8 cellular contexts compared by ENCODE assay signal in the genomic region with DNA sequence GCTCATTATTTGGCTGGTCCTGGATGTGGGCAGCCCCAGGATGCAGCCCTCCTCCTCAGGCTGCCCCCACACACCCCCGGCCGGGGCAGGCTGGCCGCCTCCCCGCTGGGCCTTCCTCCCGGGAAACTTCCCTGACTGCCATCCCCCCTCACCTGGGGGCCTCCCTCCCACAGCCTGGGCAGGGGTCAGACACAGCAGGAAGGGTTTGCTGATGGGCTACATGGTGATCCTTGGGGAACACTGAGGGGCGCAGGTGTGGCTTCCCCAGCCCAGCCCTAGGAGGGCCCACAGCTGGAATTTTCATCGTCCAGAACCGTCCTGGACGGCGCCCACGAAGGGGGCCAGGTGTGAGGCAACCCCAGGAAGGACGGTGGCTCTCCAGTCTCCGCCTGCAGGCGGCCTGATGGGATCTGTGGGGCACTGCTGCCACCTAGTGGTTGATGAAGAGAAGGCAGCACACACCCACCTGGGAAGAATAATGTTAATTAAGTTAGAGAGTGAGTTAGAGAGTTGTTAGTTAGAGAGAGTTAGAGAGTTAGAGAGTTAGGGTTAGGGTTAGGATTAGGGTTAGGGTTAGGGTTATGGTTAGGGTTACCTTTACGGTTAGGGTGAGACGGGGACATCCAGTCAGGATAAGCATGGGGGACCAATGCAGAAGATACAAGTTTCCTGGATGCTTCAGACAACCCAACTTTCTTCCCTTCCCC.
DNase-seq lines count a peak whose midpoint lies in the region; ATAC-seq, FAIRE-seq and TF ChIP-seq lines count a peak whose summit lies in the region.

No MANE protein-coding gene starts in this region.

- CTCF ChIA-PET in K562 (lab: Yijun Ruan, JAX; ENCODE audit: low intra/inter-chr PET ratio), result interaction anchor here (0.6 to 0.7 kb wide), 2 partner anchors 734 to 741 kb away, joined by 3 read pairs; no protein-coding TSS in a partner anchor

- H3K4me2 ChIP-seq in K562 (ENCODE audit: insufficient read depth, low read length), result no peak overlapping the region

- TF ChIP-seq CTCF in GM13976 (IDR thresholded peaks at IDR 0.05; ENCODE audit: borderline replicate concordance, control extremely low read depth, extremely low read depth, insufficient read depth, missing control alignments), result peak; percentile 88
- peak; percentile 90 for TF ChIP-seq CTCF in VCaP (conservative IDR thresholded peaks at IDR 0.05)
- peak; percentile 88 to 98 (median 96) for TF ChIP-seq CTCF in K562 (IDR thresholded peaks at IDR 0.05 in 2 of 3, conservative IDR thresholded peaks at IDR 0.05 in 1 of 3; ENCODE audit: insufficient read depth in 2 of 3, low read depth in 1 of 3, low read length in 3 of 3)

- H3K79me2 ChIP-seq in K562 (ENCODE audit: control insufficient read depth, insufficient read depth, low read length), result no peaks in the 10 kb centered on the region

- peaks cover 0 to 7% of the 10 kb centered on the region in 2 experiments; a peak in 2 of 5 replicates for H3K4me1 ChIP-seq in K562 (replicated peaks in 1 of 2; ENCODE audit: control insufficient read depth in 2 of 2, insufficient read depth in 2 of 2, low read length in 2 of 2)

- H3K36me3 ChIP-seq in K562 (ENCODE audit: control insufficient read depth, insufficient read depth, low read length), result no peaks in the 10 kb centered on the region

- H3K27me3 ChIP-seq in K562 (ENCODE audit: control insufficient read depth in 2 of 2, insufficient read depth in 2 of 2, low read length in 2 of 2), result peaks cover 0 to 12% of the 10 kb centered on the region in 2 experiments; a peak in 3 of 5 replicates

- TF ChIP-seq RAD21 in K562 (CRISPR knock-in tag; conservative IDR thresholded peaks at IDR 0.05 in 1 of 2, IDR thresholded peaks at IDR 0.05 in 1 of 2), result peak; percentile 72 to 86

- no peak overlapping the region for H3K4me3 ChIP-seq in K562

- BruUV-seq in K562 (replicated peaks; lab: Mats Ljungman, UMichigan), result no TSS peak

- peak; percentile 88 for ATAC-seq in K562
- ATAC-seq in GM19452 (IDR thresholded peaks at IDR 0.05; ENCODE audit: unreplicated experiment), result no peak
- ATAC-seq in GM21723 (IDR thresholded peaks at IDR 0.05; ENCODE audit: unreplicated experiment), result no peak

- in situ Hi-C loops in GM13976 (cut with MboI; ENCODE audit: low sequenced_read_pairs, unreplicated experiment) (loop anchor here (25.0 kb wide), 1 partner anchor 639 kb away; no protein-coding TSS in a partner anchor), K562 (cut with MboI) (loop anchor here (10.0 kb wide), 3 partner anchors 551 to 1231 kb away; no protein-coding TSS in a partner anchor)

- WGBS in K562 (ENCODE audit: insufficient coverage, low coverage, missing lambda C conversion rate), result 0% methylated on average over 15 of the region's 16 CpGs

- TF ChIP-seq POLR2A in K562 (conservative IDR thresholded peaks at IDR 0.05), result no peak

- H3K27ac ChIP-seq in VCaP (no peak overlapping the region), K562 (ENCODE audit: extremely low read depth, low read depth, low read length) (no peak overlapping the region)

- H2AFZ ChIP-seq in K562 (ENCODE audit: low read depth, low read length), result no peak overlapping the region

- H3K9me3 ChIP-seq in K562 (replicated peaks; ENCODE audit: control insufficient read depth, insufficient read depth, low read depth, low read length), result no peaks in the 10 kb centered on the region

- no peak overlapping the region for H3K9ac ChIP-seq in K562 (ENCODE audit: insufficient read depth in 1 of 2, low read depth in 2 of 2, low read length in 2 of 2)

- DNase-seq in GM13976 (ENCODE audit: low spot score) (peak; percentile 89), NCI-H1930 (lab: John Stamatoyannopoulos, UW) (peak; percentile 54 to 61), K562 (ENCODE audit: extremely low read depth in 1 of 4, low spot score in 3 of 4) (peak; percentile 70 to 81 (median 76)), iPS-NIHi11 (ENCODE audit: low spot score) (peak; percentile 85)
- peak; percentile 73 for DNase-seq in stimulated activated CD4-positive, alpha-beta T cell treated with anti-CD3 and anti-CD28 coated beads, Interleukin-12 subunit alpha, Interleukin-12 subunit beta, amount 100 ng/mL, for 4 hours

- TF ChIP-seq EP300 in K562 (IDR thresholded peaks at IDR 0.05; ENCODE audit: low read length), result no peak

- H4K20me1 ChIP-seq in K562 (replicated peaks; ENCODE audit: control insufficient read depth, insufficient read depth, low read length), result no peaks in the 10 kb centered on the region; the same call in 1 of the 2 replicates

- intact Hi-C loops in K562 (cut with micrococcal nuclease), result loop anchor here (5.0 to 10.0 kb wide), 4 partner anchors 541 to 1239 kb away; no protein-coding TSS in a partner anchor

- peak; percentile 92 for FAIRE-seq in K562 (lab: Jason Lieb, UNC)

- H3K9me1 ChIP-seq in K562 (ENCODE audit: control insufficient read depth, insufficient read depth, low read length), result no peaks in the 10 kb centered on the region

- POLR2A ChIA-PET in K562 (lab: Yijun Ruan, JAX), result interaction anchor here (0.6 to 0.7 kb wide), 4 partner anchors 60 to 638 kb away, joined by 3 to 4 read pairs (median 4); no protein-coding TSS in a partner anchor

TF ChIP-seq in K562, 482 proteins besides CTCF, POLR2A, EP300 and RAD21 (continues in another document):
- TF ChIP-seq CEBPG (CRISPR knock-in tag; IDR thresholded peaks at IDR 0.05) (no peak), CEBPG (tag; conservative IDR thresholded peaks at IDR 0.05 in 1 of 2, IDR thresholded peaks at IDR 0.05 in 1 of 2) (peak in 1 of 2 experiments; percentile 39; a peak in 1 of 4 replicates), PCBP1 (IDR thresholded peaks at IDR 0.05; ENCODE audit: low read depth, low read length, poor library complexity, severe bottlenecking) (no peak), POLR3G (IDR thresholded peaks at IDR 0.05; ENCODE audit: extremely low read depth, insufficient read length, insufficient replicate concordance) (no peak), STAG1 (CRISPR knock-in tag; IDR thresholded peaks at IDR 0.05; ENCODE audit: borderline replicate concordance) (peak; percentile 96), ZNF384 (IDR thresholded peaks at IDR 0.05; ENCODE audit: low read depth, low read length) (no peak), CC2D1A (IDR thresholded peaks at IDR 0.05) (peak; percentile 43; the same call in 1 of the 2 replicates), GATAD2B (IDR thresholded peaks at IDR 0.05; ENCODE audit: borderline replicate concordance) (no peak), MED1 (CRISPR knock-in tag; IDR thresholded peaks at IDR 0.05; ENCODE audit: borderline replicate concordance) (no peak), MCM7 (IDR thresholded peaks at IDR 0.05) (no peak), ZNF785 (CRISPR knock-in tag; IDR thresholded peaks at IDR 0.05) (no peak), RBM22 (IDR thresholded peaks at IDR 0.05; ENCODE audit: low read depth, low read length, poor library complexity, severe bottlenecking) (no peak), NEUROD1 (IDR thresholded peaks at IDR 0.05; ENCODE audit: borderline replicate concordance, low read depth, low read length, partially characterized antibody) (no peak)
- TF ChIP-seq, protein P1, sequence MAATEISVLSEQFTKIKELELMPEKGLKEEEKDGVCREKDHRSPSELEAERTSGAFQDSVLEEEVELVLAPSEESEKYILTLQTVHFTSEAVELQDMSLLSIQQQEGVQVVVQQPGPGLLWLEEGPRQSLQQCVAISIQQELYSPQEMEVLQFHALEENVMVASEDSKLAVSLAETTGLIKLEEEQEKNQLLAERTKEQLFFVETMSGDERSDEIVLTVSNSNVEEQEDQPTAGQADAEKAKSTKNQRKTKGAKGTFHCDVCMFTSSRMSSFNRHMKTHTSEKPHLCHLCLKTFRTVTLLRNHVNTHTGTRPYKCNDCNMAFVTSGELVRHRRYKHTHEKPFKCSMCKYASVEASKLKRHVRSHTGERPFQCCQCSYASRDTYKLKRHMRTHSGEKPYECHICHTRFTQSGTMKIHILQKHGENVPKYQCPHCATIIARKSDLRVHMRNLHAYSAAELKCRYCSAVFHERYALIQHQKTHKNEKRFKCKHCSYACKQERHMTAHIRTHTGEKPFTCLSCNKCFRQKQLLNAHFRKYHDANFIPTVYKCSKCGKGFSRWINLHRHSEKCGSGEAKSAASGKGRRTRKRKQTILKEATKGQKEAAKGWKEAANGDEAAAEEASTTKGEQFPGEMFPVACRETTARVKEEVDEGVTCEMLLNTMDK (IDR thresholded peaks at IDR 0.05; ENCODE audit: borderline replicate concordance, insufficient read depth, low read depth, low read length, poor library complexity, severe bottlenecking), result peak; percentile 8
- TF ChIP-seq, protein P2, sequence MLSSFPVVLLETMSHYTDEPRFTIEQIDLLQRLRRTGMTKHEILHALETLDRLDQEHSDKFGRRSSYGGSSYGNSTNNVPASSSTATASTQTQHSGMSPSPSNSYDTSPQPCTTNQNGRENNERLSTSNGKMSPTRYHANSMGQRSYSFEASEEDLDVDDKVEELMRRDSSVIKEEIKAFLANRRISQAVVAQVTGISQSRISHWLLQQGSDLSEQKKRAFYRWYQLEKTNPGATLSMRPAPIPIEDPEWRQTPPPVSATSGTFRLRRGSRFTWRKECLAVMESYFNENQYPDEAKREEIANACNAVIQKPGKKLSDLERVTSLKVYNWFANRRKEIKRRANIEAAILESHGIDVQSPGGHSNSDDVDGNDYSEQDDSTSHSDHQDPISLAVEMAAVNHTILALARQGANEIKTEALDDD (IDR thresholded peaks at IDR 0.05), result peak; percentile 57; the same call in 1 of the 2 replicates
- TF ChIP-seq, protein P3, sequence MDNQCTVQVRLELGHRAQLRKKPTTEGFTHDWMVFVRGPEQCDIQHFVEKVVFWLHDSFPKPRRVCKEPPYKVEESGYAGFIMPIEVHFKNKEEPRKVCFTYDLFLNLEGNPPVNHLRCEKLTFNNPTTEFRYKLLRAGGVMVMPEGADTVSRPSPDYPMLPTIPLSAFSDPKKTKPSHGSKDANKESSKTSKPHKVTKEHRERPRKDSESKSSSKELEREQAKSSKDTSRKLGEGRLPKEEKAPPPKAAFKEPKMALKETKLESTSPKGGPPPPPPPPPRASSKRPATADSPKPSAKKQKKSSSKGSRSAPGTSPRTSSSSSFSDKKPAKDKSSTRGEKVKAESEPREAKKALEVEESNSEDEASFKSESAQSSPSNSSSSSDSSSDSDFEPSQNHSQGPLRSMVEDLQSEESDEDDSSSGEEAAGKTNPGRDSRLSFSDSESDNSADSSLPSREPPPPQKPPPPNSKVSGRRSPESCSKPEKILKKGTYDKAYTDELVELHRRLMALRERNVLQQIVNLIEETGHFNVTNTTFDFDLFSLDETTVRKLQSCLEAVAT (IDR thresholded peaks at IDR 0.05), result no peak
- TF ChIP-seq, protein P4, sequence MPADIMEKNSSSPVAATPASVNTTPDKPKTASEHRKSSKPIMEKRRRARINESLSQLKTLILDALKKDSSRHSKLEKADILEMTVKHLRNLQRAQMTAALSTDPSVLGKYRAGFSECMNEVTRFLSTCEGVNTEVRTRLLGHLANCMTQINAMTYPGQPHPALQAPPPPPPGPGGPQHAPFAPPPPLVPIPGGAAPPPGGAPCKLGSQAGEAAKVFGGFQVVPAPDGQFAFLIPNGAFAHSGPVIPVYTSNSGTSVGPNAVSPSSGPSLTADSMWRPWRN (IDR thresholded peaks at IDR 0.05; ENCODE audit: low read depth), result no peak
